25 cellular contexts compared by ENCODE assay signal in the genomic region with DNA sequence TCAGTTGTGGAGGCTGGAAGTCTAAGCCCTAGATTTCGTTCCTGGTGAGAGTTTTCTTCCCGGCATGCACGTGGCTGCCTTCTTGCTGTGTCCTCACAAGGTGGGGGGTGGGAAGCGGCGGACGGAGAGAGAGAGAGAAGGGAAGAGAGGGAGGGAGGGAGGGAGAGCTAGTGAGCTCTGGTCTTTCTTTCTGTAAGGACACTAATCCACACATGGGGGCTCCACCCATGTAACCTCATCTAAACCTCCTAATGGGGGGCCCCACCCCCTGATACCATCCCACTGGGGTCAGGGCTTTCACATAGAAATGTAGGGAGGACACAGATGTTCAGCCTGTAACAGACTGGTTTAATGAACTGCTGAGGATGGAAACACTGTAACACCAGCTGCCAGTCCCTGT. TPM values are rescaled to one million over a fixed set of nuclear protein-coding genes. Genes with fewer than 3 reads are reported as not detected.
DNase-seq lines count a peak whose midpoint lies in the region; ATAC-seq and TF ChIP-seq lines count a peak whose summit lies in the region.
"Had no signal": no experiment of that assay in that cellular context is flagged by ENCODE, and none has a peak within 500 bp of the region (broad histone marks: within the 10 kb centered on the region; RNA-seq: fewer than 3 reads in every experiment).

No MANE protein-coding gene starts in this region.

- H3K36me3 ChIP-seq in GM23338 (ENCODE audit: insufficient read depth) (no peaks in the 10 kb centered on the region), left ventricle myocardium inferior (no peaks in the 10 kb centered on the region), trophoblast cell (ENCODE audit: control insufficient read depth in 1 of 2, insufficient read depth in 2 of 2, low read length in 2 of 2) (no peaks in the 10 kb centered on the region)
- H3K36me3 ChIP-seq: HAP-1, tibial nerve had no signal

- H3K23ac ChIP-seq in trophoblast cell (ENCODE audit: low read length) = no peak overlapping the region

- no peak overlapping the region for H2BK120ac ChIP-seq in trophoblast cell (ENCODE audit: insufficient read depth, low read length, poor library complexity)

- H3K4me2 ChIP-seq in GM23338 (no peak overlapping the region), trophoblast cell (ENCODE audit: low read length) (no peak overlapping the region)

- CTCF ChIA-PET in RWPE1 (lab: Yijun Ruan, JAX) = no interaction called here

- H3K9me2 ChIP-seq in GM23338 (ENCODE audit: insufficient read depth) = no peaks in the 10 kb centered on the region

- no peak overlapping the region for H3K18ac ChIP-seq in trophoblast cell (ENCODE audit: low read length)

- H4K8ac ChIP-seq in trophoblast cell (ENCODE audit: low read depth, low read length) = no peak overlapping the region

- POLR2A ChIA-PET in RWPE1 (lab: Yijun Ruan, JAX; ENCODE audit: low non-redundant PET) = no interaction called here

- TF ChIP-seq CTCF in GM23338 (conservative IDR thresholded peaks at IDR 0.05; ENCODE audit: low read depth in 2 of 2) = no peak
- TF ChIP-seq CTCF in RWPE1 (conservative IDR thresholded peaks at IDR 0.05; ENCODE audit: low read depth) = no peak
- no peak for TF ChIP-seq CTCF in left ventricle myocardium inferior (IDR thresholded peaks at IDR 0.05; ENCODE audit: borderline replicate concordance)

- H3F3A ChIP-seq in GM23338 (replicated peaks; ENCODE audit: low read depth) = no peaks in the 10 kb centered on the region

- no peak overlapping the region for H3K4ac ChIP-seq in trophoblast cell (ENCODE audit: low read depth, low read length)

- H3K79me2 ChIP-seq in GM23338 (replicated peaks; ENCODE audit: insufficient read depth) (no peaks in the 10 kb centered on the region), trophoblast cell (ENCODE audit: control insufficient read depth, insufficient read depth, low read length, poor library complexity) (no peaks in the 10 kb centered on the region)

- intact Hi-C loops in left ventricle myocardium inferior (cut with micrococcal nuclease) = no loop called here

- H3K27me3 ChIP-seq in GM23338 (ENCODE audit: insufficient read depth) = no peaks in the 10 kb centered on the region
- H3K27me3 ChIP-seq in left ventricle myocardium inferior (ENCODE audit: low read depth) = peaks cover 45% of the 10 kb centered on the region
- no peaks in the 10 kb centered on the region for H3K27me3 ChIP-seq in trophoblast cell (ENCODE audit: insufficient read depth, low read length)
- H3K27me3 ChIP-seq: tibial nerve had no signal

- H3K27ac ChIP-seq in GM23338 (ENCODE audit: low read depth) (no peak overlapping the region), RWPE1 (peak overlapping the region; percentile 45), left ventricle myocardium inferior (replicated peaks) (peak overlapping the region; percentile 46), trophoblast cell (ENCODE audit: low read depth, low read length) (no peak overlapping the region)

- no peak overlapping the region for H3K27ac Mint-ChIP-seq in GM23338
- H3K27ac Mint-ChIP-seq: activated T-helper 2 cell treated with anti-CD3 and anti-CD28 coated beads, Interferon-gamma antibody, Interleukin-2, Interleukin-4, amounts not matched to agents 10 μg/mL and 5 μg/mL and 100 μg/mL, durations not matched to agents 14 hours and 24 hours and 36 hours; dendritic cell treated with granulocyte-macrophage colony-stimulating factor and Interleukin-4, amounts not matched to agents 40 ng/mL and 50 ng/mL, for 4 days; memory B cell; progenitor cell of endocrine pancreas had no signal

- no peaks in the 10 kb centered on the region for H3K36me3 Mint-ChIP-seq in GM23338 (ENCODE audit: low read depth)
- H3K36me3 Mint-ChIP-seq: CD8-positive, alpha-beta memory T cell; memory B cell had no signal

- H2BK12ac ChIP-seq in trophoblast cell (ENCODE audit: low read length) = no peak overlapping the region

- H3K27me3 Mint-ChIP-seq in GM23338 (ENCODE audit: insufficient read depth, low read depth, poor library complexity) = peaks cover 18% of the 10 kb centered on the region

- no peak overlapping the region for H3K4me3 ChIP-seq in GM23338
- H3K4me3 ChIP-seq in left ventricle myocardium inferior = no peak overlapping the region
- H3K4me3 ChIP-seq in trophoblast cell (ENCODE audit: low read depth, low read length) = no peak overlapping the region
- H3K4me3 ChIP-seq: HAP-1, tibial nerve had no signal

- no peaks in the 10 kb centered on the region for H3K79me1 ChIP-seq in trophoblast cell (ENCODE audit: low read length)

- no peak overlapping the region for H3K4me3 Mint-ChIP-seq in GM23338
- H3K4me3 Mint-ChIP-seq: CD8-positive, alpha-beta memory T cell; dendritic cell treated with granulocyte-macrophage colony-stimulating factor and Interleukin-4, amounts not matched to agents 40 ng/mL and 50 ng/mL, for 4 days; memory B cell; nephron had no signal

- no peaks in the 10 kb centered on the region for H3K9me3 Mint-ChIP-seq in GM23338
- H3K9me3 Mint-ChIP-seq: activated T-helper 2 cell treated with anti-CD3 and anti-CD28 coated beads, Interferon-gamma antibody, Interleukin-2, Interleukin-4, amounts not matched to agents 10 μg/mL and 5 μg/mL and 100 μg/mL, durations not matched to agents 14 hours and 24 hours and 36 hours; dendritic cell treated with granulocyte-macrophage colony-stimulating factor and Interleukin-4, amounts not matched to agents 40 ng/mL and 50 ng/mL, for 4 days; memory B cell; nephron had no signal

- H3K4me1 ChIP-seq in GM23338 (ENCODE audit: insufficient read depth) (no peaks in the 10 kb centered on the region), left ventricle myocardium inferior (peaks cover 64% of the 10 kb centered on the region), trophoblast cell (ENCODE audit: control insufficient read depth in 1 of 2, insufficient read depth in 2 of 2, low read length in 2 of 2) (peaks cover 12 to 15% of the 10 kb centered on the region in 2 experiments)
- H3K4me1 ChIP-seq: HAP-1 had no signal

- no peak overlapping the region for H2BK5ac ChIP-seq in trophoblast cell (ENCODE audit: low read depth, low read length, poor library complexity)

- H4K12ac ChIP-seq in trophoblast cell (ENCODE audit: low read depth, low read length) = no peak overlapping the region

- no peak overlapping the region for H2AFZ ChIP-seq in GM23338
- H2AFZ ChIP-seq in trophoblast cell (ENCODE audit: insufficient read depth, low read length, poor library complexity) = no peak overlapping the region

- H3K9me3 ChIP-seq in left ventricle myocardium inferior (replicated peaks) (no peaks in the 10 kb centered on the region), trophoblast cell (ENCODE audit: insufficient read depth, low read depth, low read length) (peaks cover 1% of the 10 kb centered on the region)
- H3K9me3 ChIP-seq: HAP-1, tibial nerve had no signal

- H4K91ac ChIP-seq in trophoblast cell (ENCODE audit: low read depth, low read length) = no peak overlapping the region

- no peaks in the 10 kb centered on the region for H4K20me1 ChIP-seq in GM23338 (replicated peaks; ENCODE audit: insufficient read depth)

- no CpG with 5 or more reads among the region's 6 CpGs for WGBS in trophoblast cell (ENCODE audit: extremely low coverage, insufficient coverage, insufficient read length)

- ATAC-seq in GM23338 (peak; percentile 12; the same call in 1 of the 3 replicates), HG03571 (IDR thresholded peaks at IDR 0.05; ENCODE audit: unreplicated experiment) (no peak)

- H3K4me1 Mint-ChIP-seq in GM23338 = peaks cover 17% of the 10 kb centered on the region
- H3K4me1 Mint-ChIP-seq: CD8-positive, alpha-beta memory T cell had no signal

- H3K9ac ChIP-seq in trophoblast cell (ENCODE audit: low read length) = no peak overlapping the region

- no peak for DNase-seq in GM23338 (ENCODE audit: low spot score)
- no peak for DNase-seq in RWPE1 (ENCODE audit: low spot score)
- DNase-seq in left ventricle myocardium inferior = no peak
- DNase-seq in trophoblast cell = no peak
- no peak for DNase-seq in activated CD4-positive, alpha-beta T cell treated with anti-CD3 and anti-CD28 coated beads for 48 hours
- no peak for DNase-seq in hypothalamus (lab: John Stamatoyannopoulos, UW)
- no peak for DNase-seq in NCI-H2107 treated with DMSO at 0.1 percent for 48 hours (lab: John Stamatoyannopoulos, UW; ENCODE audit: unreplicated experiment)
- DNase-seq: activated CD4-positive, alpha-beta T cell treated with anti-CD3 and anti-CD28 coated beads for 4 hours; CD8-positive, alpha-beta memory T cell; foreskin fibroblast; kidney; NCI-H1105 treated with DMSO at 0.1 percent for 48 hours; NCI-H2107; NCI-H510A; stimulated activated CD4-positive, alpha-beta T cell treated with anti-CD3 and anti-CD28 coated beads, Interleukin-2, amount 100 ng/mL, for 24 hours; stimulated activated naive CD4-positive, alpha-beta T cell; SW 1271 had no signal

- peak overlapping the region; percentile 14 for H3K14ac ChIP-seq in trophoblast cell (ENCODE audit: low read length)

- no peak overlapping the region for H2AK5ac ChIP-seq in trophoblast cell (ENCODE audit: low read length)

TF ChIP-seq in GM23338, 12 proteins besides CTCF, POLR2A, EP300 and RAD21 (continues in another document):
- TF ChIP-seq REST (IDR thresholded peaks at IDR 0.05; ENCODE audit: unreplicated experiment) (no peak), POLR2AphosphoS5 (IDR thresholded peaks at IDR 0.05; ENCODE audit: low read depth) (no peak)

RNA-seq across cellular contexts. Expression of gene FBLN2, which starts 7.3 kb away (rescaled TPM):
- 24.9 and 26.8 TPM in 2 replicates for total RNA-seq in GM23338 (2014; rRNA removed; shearing (Covaris generic))
- 18.8 and 24.4 TPM in 2 replicates for polyA plus RNA-seq in GM23338 (2016; fragmentation: Nextera tagmentation; extraction: Ambion mirVana)
- 56.7 TPM for total RNA-seq in left ventricle myocardium inferior
- polyA plus RNA-seq in trophoblast cell (2013) = 15.9 and 19.7 TPM in 2 replicates
- total RNA-seq: activated T-helper 2 cell treated with anti-CD3 and anti-CD28 coated beads, Interferon-gamma antibody, Interleukin-2, Interleukin-4, amounts not matched to agents 10 μg/mL and 5 μg/mL and 100 μg/mL, durations not matched to agents 14 hours and 24 hours and 36 hours had no signal

Comparison
In these comparisons a context has a peak if more than half of its experiments do, and no peak if none do; other contexts are left out.
1. H3K27ac ChIP-seq: peak in RWPE1 (single experiment) and left ventricle myocardium inferior (single experiment); none in GM23338 (single experiment) and trophoblast cell (single experiment).